In genomic region chr4:2907706-2908293, GRCh38 we compare ENCODE assay signal across 17 cellular contexts. TPM values are rescaled to one million over a fixed set of nuclear protein-coding genes. Genes with fewer than 3 reads are reported as not detected.
A peak's percentile ranks its signal among the peaks of the same experiment; 100 is the strongest.
DNase-seq lines count a peak whose midpoint lies in the region; ATAC-seq and TF ChIP-seq lines count a peak whose summit lies in the region.
"Had no signal": no experiment of that assay in that cellular context is flagged by ENCODE, and none has a peak within 500 bp of the region (broad histone marks: within the 10 kb centered on the region; RNA-seq: fewer than 3 reads in every experiment).

No MANE protein-coding gene starts in this region.

- H3K9me2 ChIP-seq in hepatocyte (replicated peaks; ENCODE audit: insufficient read depth), result no peaks in the 10 kb centered on the region

- no peak overlapping the region for H3K27ac ChIP-seq in hepatocyte
- H3K27ac ChIP-seq: esophagus muscularis mucosa had no signal

- CTCF ChIA-PET in activated CD8-positive, alpha-beta memory T cell treated with anti-CD3 and anti-CD28 coated beads, Interleukin-2, amount 10 ng/mL, durations not matched to agents 7 days and 5 days (lab: Charles Lee), result no interaction called here

- H3K9me3 ChIP-seq in hepatocyte (ENCODE audit: low read depth), result no peaks in the 10 kb centered on the region
- H3K9me3 ChIP-seq: esophagus muscularis mucosa, upper lobe of left lung had no signal

- no peaks in the 10 kb centered on the region for H3K9me3 Mint-ChIP-seq in activated CD8-positive, alpha-beta memory T cell treated with anti-CD3 and anti-CD28 coated beads, Interleukin-2, amount 10 ng/mL, durations not matched to agents 7 days and 5 days (ENCODE audit: low read depth)
- no peaks in the 10 kb centered on the region for H3K9me3 Mint-ChIP-seq in stimulated activated effector memory CD8-positive, alpha-beta T cell treated with anti-CD3 and anti-CD28 coated beads, Interleukin-12 subunit alpha, Interleukin-12 subunit beta, amount 100 ng/mL, for 72 hours
- H3K9me3 Mint-ChIP-seq in mesothelial cell of epicardium, result no peaks in the 10 kb centered on the region
- H3K9me3 Mint-ChIP-seq: stimulated activated naive B cell treated with anti-CD40 and anti-IgM and Interleukin-4, amounts not matched to agents 10 μg/mL and 1 μg/mL and 100 μg/mL, for 72 hours had no signal

- H3K36me3 Mint-ChIP-seq in activated CD8-positive, alpha-beta memory T cell treated with anti-CD3 and anti-CD28 coated beads, Interleukin-2, amount 10 ng/mL, durations not matched to agents 7 days and 5 days, result peaks cover 50% of the 10 kb centered on the region
- H3K36me3 Mint-ChIP-seq in stimulated activated effector memory CD8-positive, alpha-beta T cell treated with anti-CD3 and anti-CD28 coated beads, Interleukin-12 subunit alpha, Interleukin-12 subunit beta, amount 100 ng/mL, for 72 hours, result peaks cover 97% of the 10 kb centered on the region
- H3K36me3 Mint-ChIP-seq in mesothelial cell of epicardium, result peaks cover 48% of the 10 kb centered on the region

- no peaks in the 10 kb centered on the region for H3K27me3 Mint-ChIP-seq in activated CD8-positive, alpha-beta memory T cell treated with anti-CD3 and anti-CD28 coated beads, Interleukin-2, amount 10 ng/mL, durations not matched to agents 7 days and 5 days
- no peaks in the 10 kb centered on the region for H3K27me3 Mint-ChIP-seq in mesothelial cell of epicardium (ENCODE audit: low read depth)
- H3K27me3 Mint-ChIP-seq: stimulated activated naive B cell treated with anti-CD40 and anti-IgM and Interleukin-4, amounts not matched to agents 10 μg/mL and 1 μg/mL and 100 μg/mL, for 72 hours had no signal

- H3K79me2 ChIP-seq in hepatocyte, result peaks cover 12% of the 10 kb centered on the region

- H3K4me3 ChIP-seq in hepatocyte, result no peak overlapping the region
- H3K4me3 ChIP-seq: esophagus muscularis mucosa, smooth muscle cell, upper lobe of left lung had no signal

- peaks cover 10% of the 10 kb centered on the region for H3K36me3 ChIP-seq in hepatocyte (replicated peaks; ENCODE audit: insufficient read depth, low read depth)

- no peaks in the 10 kb centered on the region for H3K27me3 ChIP-seq in hepatocyte
- H3K27me3 ChIP-seq: esophagus muscularis mucosa, upper lobe of left lung had no signal

- WGBS in hepatocyte (ENCODE audit: low lambda C conversion rate, missing lambda C conversion rate), result 69% methylated on average over 11 of the region's 11 CpGs

- TF ChIP-seq CTCF in hepatocyte (IDR thresholded peaks at IDR 0.05; ENCODE audit: poor library complexity), result no peak
- no peak for TF ChIP-seq CTCF in mesothelial cell of epicardium (IDR thresholded peaks at IDR 0.05; ENCODE audit: unreplicated experiment)

- no peak overlapping the region for H2AFZ ChIP-seq in hepatocyte

- H3K4me1 ChIP-seq in hepatocyte (ENCODE audit: insufficient read depth), result peaks cover 3% of the 10 kb centered on the region
- H3K4me1 ChIP-seq: esophagus muscularis mucosa had no signal

- peak overlapping the region; percentile 4 for H3K27ac Mint-ChIP-seq in activated CD8-positive, alpha-beta memory T cell treated with anti-CD3 and anti-CD28 coated beads, Interleukin-2, amount 10 ng/mL, durations not matched to agents 7 days and 5 days
- H3K27ac Mint-ChIP-seq in stimulated activated effector memory CD8-positive, alpha-beta T cell treated with anti-CD3 and anti-CD28 coated beads, Interleukin-12 subunit alpha, Interleukin-12 subunit beta, amount 100 ng/mL, for 72 hours, result peak overlapping the region; percentile 80
- no peak overlapping the region for H3K27ac Mint-ChIP-seq in mesothelial cell of epicardium
- H3K27ac Mint-ChIP-seq: stimulated activated naive B cell treated with anti-CD40 and anti-IgM and Interleukin-4, amounts not matched to agents 10 μg/mL and 1 μg/mL and 100 μg/mL, for 72 hours had no signal

- no peak overlapping the region for H3K4me2 ChIP-seq in hepatocyte
- H3K4me2 ChIP-seq: smooth muscle cell had no signal

- no peaks in the 10 kb centered on the region for H4K20me1 ChIP-seq in hepatocyte (ENCODE audit: insufficient read depth, poor library complexity, severe bottlenecking)

- H3K4me1 Mint-ChIP-seq in activated CD8-positive, alpha-beta memory T cell treated with anti-CD3 and anti-CD28 coated beads, Interleukin-2, amount 10 ng/mL, durations not matched to agents 7 days and 5 days, result peaks cover 21% of the 10 kb centered on the region
- H3K4me1 Mint-ChIP-seq in stimulated activated effector memory CD8-positive, alpha-beta T cell treated with anti-CD3 and anti-CD28 coated beads, Interleukin-12 subunit alpha, Interleukin-12 subunit beta, amount 100 ng/mL, for 72 hours, result peaks cover 33% of the 10 kb centered on the region
- H3K4me1 Mint-ChIP-seq in mesothelial cell of epicardium, result no peaks in the 10 kb centered on the region

- ATAC-seq in activated CD8-positive, alpha-beta memory T cell treated with anti-CD3 and anti-CD28 coated beads, Interleukin-2, amount 10 ng/mL, durations not matched to agents 7 days and 5 days, result no peak
- ATAC-seq in stimulated activated effector memory CD8-positive, alpha-beta T cell treated with anti-CD3 and anti-CD28 coated beads, Interleukin-12 subunit alpha, Interleukin-12 subunit beta, amount 100 ng/mL, for 72 hours, result no peak
- ATAC-seq in HG03354 (IDR thresholded peaks at IDR 0.05; ENCODE audit: poor library complexity, severe bottlenecking, unreplicated experiment), result no peak
- ATAC-seq: stimulated activated naive B cell treated with anti-CD40 and anti-IgM and Interleukin-4, amounts not matched to agents 10 μg/mL and 1 μg/mL and 100 μg/mL, for 72 hours had no signal

- DNase-seq in activated CD8-positive, alpha-beta memory T cell treated with anti-CD3 and anti-CD28 coated beads, Interleukin-2, amount 10 ng/mL, durations not matched to agents 7 days and 5 days, result no peak
- DNase-seq in activated CD8-positive, alpha-beta memory T cell treated with anti-CD3 and anti-CD28 coated beads for 24 hours, result no peak
- DNase-seq in NCI-H146 treated with DMSO at 0.1 percent for 48 hours (lab: John Stamatoyannopoulos, UW; ENCODE audit: unreplicated experiment), result peak; percentile 42
- peak; percentile 34 for DNase-seq in hepatocyte (ENCODE audit: low spot score)
- DNase-seq in stimulated activated effector memory CD8-positive, alpha-beta T cell treated with anti-CD3 and anti-CD28 coated beads, Interleukin-12 subunit alpha, Interleukin-12 subunit beta, amount 100 ng/mL, for 72 hours (ENCODE audit: low spot score in 2 of 2), result no peak
- no peak for DNase-seq in cortex of kidney (lab: John Stamatoyannopoulos, UW)
- no peak for DNase-seq in mesothelial cell of epicardium (ENCODE audit: low spot score in 2 of 2, unreplicated experiment in 2 of 2)
- DNase-seq: activated gamma-delta T cell treated with Interleukin-2 at 50 U/mL for 16 hours; dermis blood vessel endothelial cell; glutamatergic neuron; Karpas-422; NCI-H524 treated with DMSO at 0.1 percent for 48 hours; stimulated activated naive B cell treated with anti-CD40 and anti-IgM and Interleukin-4, amounts not matched to agents 10 μg/mL and 1 μg/mL and 100 μg/mL, for 72 hours had no signal

- no peak overlapping the region for H3K4me3 Mint-ChIP-seq in activated CD8-positive, alpha-beta memory T cell treated with anti-CD3 and anti-CD28 coated beads, Interleukin-2, amount 10 ng/mL, durations not matched to agents 7 days and 5 days
- H3K4me3 Mint-ChIP-seq in stimulated activated effector memory CD8-positive, alpha-beta T cell treated with anti-CD3 and anti-CD28 coated beads, Interleukin-12 subunit alpha, Interleukin-12 subunit beta, amount 100 ng/mL, for 72 hours, result no peak overlapping the region
- H3K4me3 Mint-ChIP-seq in mesothelial cell of epicardium, result no peak overlapping the region
- H3K4me3 Mint-ChIP-seq: stimulated activated naive B cell treated with anti-CD40 and anti-IgM and Interleukin-4, amounts not matched to agents 10 μg/mL and 1 μg/mL and 100 μg/mL, for 72 hours had no signal

RNA-seq across cellular contexts. Expression of gene NOP14, which starts 55.4 kb away (rescaled TPM):
- 10 to 100 TPM; 47.9 to 81.0 TPM for total RNA-seq in activated CD8-positive, alpha-beta memory T cell treated with anti-CD3 and anti-CD28 coated beads, Interleukin-2, amount 10 ng/mL, durations not matched to agents 7 days and 5 days
- 18.2 and 22.7 TPM in 2 replicates for total RNA-seq in hepatocyte
- 18.8 and 21.7 TPM in 2 replicates for polyA plus RNA-seq in hepatocyte
- 27.3 to 30.5 TPM (median 28.5 TPM) in 3 replicates for total RNA-seq in mesothelial cell of epicardium

RNA-seq across cellular contexts. Expression of gene GRK4, which starts 55.6 kb away (rescaled TPM):
- 1 to 10 TPM; 3.0 to 4.4 TPM for total RNA-seq in activated CD8-positive, alpha-beta memory T cell treated with anti-CD3 and anti-CD28 coated beads, Interleukin-2, amount 10 ng/mL, durations not matched to agents 7 days and 5 days
- total RNA-seq in hepatocyte (4.9 and 5.4 TPM in 2 replicates), mesothelial cell of epicardium (16.2 to 18.4 TPM (median 18.3 TPM) in 3 replicates)
- polyA plus RNA-seq in hepatocyte, result 5.5 and 6.1 TPM in 2 replicates

Comparison
In these comparisons a context has a peak if more than half of its experiments do, and no peak if none do; other contexts are left out.
1. DNase-seq: peak in NCI-H146 treated with DMSO at 0.1 percent for 48 hours (single experiment) and hepatocyte (single experiment); none in activated CD8-positive, alpha-beta memory T cell treated with anti-CD3 and anti-CD28 coated beads, Interleukin-2, amount 10 ng/mL, durations not matched to agents 7 days and 5 days (single experiment), activated CD8-positive, alpha-beta memory T cell treated with anti-CD3 and anti-CD28 coated beads for 24 hours (single experiment), stimulated activated effector memory CD8-positive, alpha-beta T cell treated with anti-CD3 and anti-CD28 coated beads, Interleukin-12 subunit alpha, Interleukin-12 subunit beta, amount 100 ng/mL, for 72 hours (0 of 2), cortex of kidney (single experiment) and mesothelial cell of epicardium (0 of 2).